Comparison of ENCODE assay signal across 24 cellular contexts in genomic region chr4:83250666-83251065, GRCh38.
"Had no signal": no experiment of that assay in that cellular context is flagged by ENCODE, and none has a peak within 500 bp of the region (broad histone marks: within the 10 kb centered on the region; RNA-seq: fewer than 3 reads in every experiment).

No MANE protein-coding gene starts in this region.

- H3K36me3 Mint-ChIP-seq: T-cell had no signal

- H3K27me3 ChIP-seq: body of pancreas, ovary, upper lobe of left lung had no signal

- ATAC-seq: body of pancreas, psoas muscle, right cardiac atrium, T-cell had no signal

- H3K27ac ChIP-seq: body of pancreas, ovary, psoas muscle, skin epidermis, upper lobe of left lung had no signal

- H3K4me3 ChIP-seq: body of pancreas, lung, ovary, psoas muscle, skin epidermis, upper lobe of left lung had no signal

- H3K4me3 Mint-ChIP-seq: activated CD4-positive, alpha-beta T cell treated with anti-CD3 and anti-CD28 coated beads, Interleukin-2, amount 10 ng/mL, durations not matched to agents 24 days and 14 days; activated CD8-positive, alpha-beta T cell treated with anti-CD3 and anti-CD28 coated beads, Interleukin-2, amount 10 ng/mL, durations not matched to agents 7 days and 5 days; activated naive CD8-positive, alpha-beta T cell treated with anti-CD3 and anti-CD28 coated beads, Interleukin-2, amount 10 ng/mL, durations not matched to agents 7 days and 5 days; activated T-cell treated with anti-CD3 and anti-CD28 coated beads, Interleukin-2, amount 50 U/mL, for 24 hours; stimulated activated naive CD8-positive, alpha-beta T cell treated with anti-CD3 and anti-CD28 coated beads, Interleukin-15, amount 100 ng/mL, for 72 hours; T-cell had no signal

- DNase-seq: activated CD4-positive, alpha-beta T cell treated with anti-CD3 and anti-CD28 coated beads, Interleukin-2, amount 10 ng/mL, durations not matched to agents 24 days and 14 days; activated CD4-positive, CD25-positive, alpha-beta regulatory T cell; activated CD8-positive, alpha-beta T cell treated with anti-CD3 and anti-CD28 coated beads, Interleukin-2, amount 10 ng/mL, durations not matched to agents 7 days and 5 days; activated naive CD4-positive, alpha-beta T cell treated with Interleukin-2 at 50 U/mL for 16 hours; activated naive CD8-positive, alpha-beta T cell treated with anti-CD3 and anti-CD28 coated beads, Interleukin-2, amount 10 ng/mL, durations not matched to agents 7 days and 5 days; activated T-cell treated with anti-CD3 and anti-CD28 coated beads, Interleukin-2, amount 50 U/mL, for 24 hours; amygdala; body of pancreas; central memory CD4-positive, alpha-beta T cell; foreskin melanocyte; glutamatergic neuron; hippocampal formation; midbrain; ovary; psoas muscle; right cardiac atrium; stimulated activated CD4-positive, alpha-beta T cell treated with anti-CD3 and anti-CD28 coated beads, Interleukin-2, amount 100 ng/mL, for 48 hours; stimulated activated naive CD8-positive, alpha-beta T cell treated with anti-CD3 and anti-CD28 coated beads, Interleukin-15, amount 100 ng/mL, for 72 hours; T-cell; T-helper 9 cell; upper lobe of left lung had no signal

- H3K9me3 Mint-ChIP-seq: activated CD4-positive, alpha-beta T cell treated with anti-CD3 and anti-CD28 coated beads, Interleukin-2, amount 10 ng/mL, durations not matched to agents 24 days and 14 days; activated T-cell treated with anti-CD3 and anti-CD28 coated beads, Interleukin-2, amount 50 U/mL, for 24 hours; activated T-helper 2 cell treated with anti-CD3 and anti-CD28 coated beads, Interferon-gamma antibody, Interleukin-2, Interleukin-4, amounts not matched to agents 10 μg/mL and 5 μg/mL and 100 μg/mL, durations not matched to agents 14 hours and 24 hours and 36 hours; stimulated activated naive CD8-positive, alpha-beta T cell treated with anti-CD3 and anti-CD28 coated beads, Interleukin-15, amount 100 ng/mL, for 72 hours; T-cell had no signal

- H3K27me3 Mint-ChIP-seq: activated naive CD8-positive, alpha-beta T cell treated with anti-CD3 and anti-CD28 coated beads, Interleukin-2, amount 10 ng/mL, durations not matched to agents 7 days and 5 days; activated T-cell treated with anti-CD3 and anti-CD28 coated beads, Interleukin-2, amount 50 U/mL, for 24 hours; stimulated activated naive CD8-positive, alpha-beta T cell treated with anti-CD3 and anti-CD28 coated beads, Interleukin-15, amount 100 ng/mL, for 72 hours; T-cell had no signal

- H3K36me3 ChIP-seq: ovary, upper lobe of left lung had no signal

- H3K27ac Mint-ChIP-seq: activated CD4-positive, alpha-beta T cell treated with anti-CD3 and anti-CD28 coated beads, Interleukin-2, amount 10 ng/mL, durations not matched to agents 24 days and 14 days; activated CD8-positive, alpha-beta T cell treated with anti-CD3 and anti-CD28 coated beads, Interleukin-2, amount 10 ng/mL, durations not matched to agents 7 days and 5 days; activated naive CD8-positive, alpha-beta T cell treated with anti-CD3 and anti-CD28 coated beads, Interleukin-2, amount 10 ng/mL, durations not matched to agents 7 days and 5 days; activated T-cell treated with anti-CD3 and anti-CD28 coated beads, Interleukin-2, amount 50 U/mL, for 24 hours; activated T-helper 2 cell treated with anti-CD3 and anti-CD28 coated beads, Interferon-gamma antibody, Interleukin-2, Interleukin-4, amounts not matched to agents 10 μg/mL and 5 μg/mL and 100 μg/mL, durations not matched to agents 14 hours and 24 hours and 36 hours; T-cell had no signal

- H3K4me1 ChIP-seq: body of pancreas had no signal

- H3K9me3 ChIP-seq: body of pancreas, ovary, psoas muscle, upper lobe of left lung had no signal
